In the genomic region with DNA sequence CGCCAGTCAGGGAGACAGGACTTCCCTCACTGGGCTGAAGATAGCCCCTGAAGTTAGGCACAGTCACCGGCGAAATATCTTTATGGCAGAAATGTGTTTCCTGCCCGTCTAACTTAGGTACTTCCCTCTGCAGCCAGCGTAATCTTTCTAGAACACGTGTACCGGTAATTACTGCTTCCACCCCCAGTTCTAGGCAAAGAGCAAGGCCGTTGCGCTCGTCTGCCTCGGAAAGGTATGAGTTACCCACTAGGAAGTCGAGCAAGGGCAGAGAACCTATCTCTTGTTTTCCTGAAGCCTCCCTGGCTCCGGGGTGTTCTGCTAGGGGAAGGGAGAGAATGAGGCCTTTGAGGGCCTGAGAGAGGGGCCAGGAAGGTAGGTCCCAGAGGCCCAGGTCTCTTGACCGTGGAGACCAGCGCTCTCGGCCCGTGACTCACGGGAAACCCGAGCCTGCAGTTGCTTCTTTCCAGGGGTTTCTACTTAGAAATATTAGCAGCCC, we compare ENCODE assay signal across 1 cellular context.
TF ChIP-seq lines count a peak whose summit lies in the region.

No MANE protein-coding gene starts in this region.

TF ChIP-seq in SK-N-SH treated with all-trans-retinoic acid at 6 μM for 48 hours, 23 proteins besides CTCF, POLR2A, EP300 and RAD21 (continued from another document):
- TF ChIP-seq CSRNP3 (CRISPR knock-in tag; IDR thresholded peaks at IDR 0.05) (no peak), TCF4 (CRISPR knock-in tag; IDR thresholded peaks at IDR 0.05; ENCODE audit: borderline replicate concordance) (no peak)
